22 cellular contexts compared by ENCODE assay signal in genomic region chr4:6410078-6410477, GRCh38.
A peak's percentile ranks its signal among the peaks of the same experiment; 100 is the strongest.
DNase-seq lines count a peak whose midpoint lies in the region; ATAC-seq and TF ChIP-seq lines count a peak whose summit lies in the region.
"Had no signal": no experiment of that assay in that cellular context is flagged by ENCODE, and none has a peak within 500 bp of the region (broad histone marks: within the 10 kb centered on the region; RNA-seq: fewer than 3 reads in every experiment).

No MANE protein-coding gene starts in this region.

- H3K27ac ChIP-seq in IMR-90 (ENCODE audit: insufficient read depth, low read length): no peak overlapping the region
- no peak overlapping the region for H3K27ac ChIP-seq in lower lobe of right lung
- no peak overlapping the region for H3K27ac ChIP-seq in spleen
- H3K27ac ChIP-seq in mesenchymal stem cell (ENCODE audit: low read length, poor library complexity, severe bottlenecking): no peak overlapping the region
- H3K27ac ChIP-seq: C4-2B had no signal

- H3K79me1 ChIP-seq in IMR-90 (ENCODE audit: low read depth in 1 of 2, low read length in 2 of 2) (no peaks in the 10 kb centered on the region), mesenchymal stem cell (replicated peaks; ENCODE audit: low read length, poor library complexity, severe bottlenecking) (no peaks in the 10 kb centered on the region)

- TF ChIP-seq CTCF in IMR-90 (conservative IDR thresholded peaks at IDR 0.05; ENCODE audit: low read depth, low read length): no peak
- no peak for TF ChIP-seq CTCF in lower lobe of right lung (IDR thresholded peaks at IDR 0.05)
- no peak for TF ChIP-seq CTCF in spleen (IDR thresholded peaks at IDR 0.05 in 8 of 11, conservative IDR thresholded peaks at IDR 0.05 in 3 of 11)

- CTCF ChIA-PET in IMR-90 (lab: Yijun Ruan, JAX): no interaction called here

- H3K4me3 ChIP-seq in IMR-90 (ENCODE audit: insufficient read depth, low read depth, low read length) (no peak overlapping the region), lower lobe of right lung (no peak overlapping the region), spleen (no peak overlapping the region), mesenchymal stem cell (ENCODE audit: insufficient read depth in 1 of 2, low read depth in 1 of 2, low read length in 2 of 2) (no peak overlapping the region)
- H3K4me3 ChIP-seq: K562, MG63 had no signal

- H3K56ac ChIP-seq in IMR-90 (ENCODE audit: extremely low read depth, insufficient read depth, low read length): no peak overlapping the region

- no peak for TF ChIP-seq POLR2A in IMR-90 (IDR thresholded peaks at IDR 0.05; ENCODE audit: low read depth, low read length)
- TF ChIP-seq POLR2A in spleen (IDR thresholded peaks at IDR 0.05): no peak

- no peak overlapping the region for H2BK12ac ChIP-seq in mesenchymal stem cell (ENCODE audit: low read length in 2 of 2)

- in situ Hi-C loops in IMR-90 (cut with MboI; ENCODE audit: low sequenced_read_pairs): no loop called here

- H3K18ac ChIP-seq in IMR-90 (ENCODE audit: low read depth, low read length) (no peak overlapping the region), mesenchymal stem cell (ENCODE audit: low read depth in 1 of 2, low read length in 2 of 2) (no peak overlapping the region)

- H2AK5ac ChIP-seq in IMR-90 (ENCODE audit: low read depth, low read length) (no peak overlapping the region), mesenchymal stem cell (ENCODE audit: low read length, severe bottlenecking) (no peak overlapping the region)

- H3K4me2 ChIP-seq in IMR-90 (ENCODE audit: low read depth, low read length): no peak overlapping the region
- no peak overlapping the region for H3K4me2 ChIP-seq in mesenchymal stem cell (ENCODE audit: low read length, poor library complexity, severe bottlenecking)

- dilution Hi-C loops in IMR-90 (cut with HindIII; ENCODE audit: low sequenced_read_pairs, unreplicated experiment): no loop called here

- BruUV-seq in IMR-90 (replicated peaks; lab: Mats Ljungman, UMichigan): no TSS peak

- H3K23ac ChIP-seq in IMR-90 (ENCODE audit: low read depth, low read length) (no peak overlapping the region), mesenchymal stem cell (ENCODE audit: low read length in 2 of 2) (no peak overlapping the region)

- H2AFZ ChIP-seq in IMR-90 (replicated peaks; ENCODE audit: low read length, poor library complexity) (peak overlapping the region; percentile 49), mesenchymal stem cell (ENCODE audit: low read depth, low read length) (no peak overlapping the region)

- H4K8ac ChIP-seq in IMR-90 (ENCODE audit: low read depth in 2 of 2, low read length in 2 of 2) (no peak overlapping the region), mesenchymal stem cell (ENCODE audit: low read length) (no peak overlapping the region)

- no peak overlapping the region for H3K9ac ChIP-seq in IMR-90 (ENCODE audit: low read depth, low read length)
- no peak overlapping the region for H3K9ac ChIP-seq in mesenchymal stem cell (ENCODE audit: low read length)

- ATAC-seq in IMR-90 (ENCODE audit: low read depth) (no peak), lower lobe of right lung (no peak), HG02588 (IDR thresholded peaks at IDR 0.05; ENCODE audit: unreplicated experiment) (no peak), HG02759 (IDR thresholded peaks at IDR 0.05; ENCODE audit: unreplicated experiment) (no peak)
- ATAC-seq: K562 had no signal

- H4K5ac ChIP-seq in IMR-90 (ENCODE audit: low read depth, low read length): no peak overlapping the region

- H2BK20ac ChIP-seq in IMR-90 (ENCODE audit: low read depth, low read length): no peak overlapping the region

- H3K4ac ChIP-seq in IMR-90 (ENCODE audit: low read depth, low read length) (no peak overlapping the region), mesenchymal stem cell (ENCODE audit: low read depth in 1 of 2, low read length in 2 of 2) (no peak overlapping the region)

- H3K36me3 ChIP-seq in IMR-90 (ENCODE audit: control insufficient read depth, insufficient read depth, low read length) (no peaks in the 10 kb centered on the region), lower lobe of right lung (no peaks in the 10 kb centered on the region), spleen (no peaks in the 10 kb centered on the region), mesenchymal stem cell (ENCODE audit: control insufficient read depth in 1 of 2, insufficient read depth in 2 of 2, low read depth in 1 of 2, low read length in 2 of 2) (no peaks in the 10 kb centered on the region)
- H3K36me3 ChIP-seq: MG63 had no signal

- no peak overlapping the region for H2BK15ac ChIP-seq in IMR-90 (ENCODE audit: low read depth, low read length)
- H2BK15ac ChIP-seq in mesenchymal stem cell (ENCODE audit: low read depth, poor library complexity, severe bottlenecking): no peak overlapping the region

- no peaks in the 10 kb centered on the region for H3K9me3 ChIP-seq in IMR-90 (ENCODE audit: control insufficient read depth, insufficient read depth, low read length)
- no peaks in the 10 kb centered on the region for H3K9me3 ChIP-seq in lower lobe of right lung
- H3K9me3 ChIP-seq in spleen: peaks cover 0 to 6% (median 0%) of the 10 kb centered on the region in 8 donors
- no peaks in the 10 kb centered on the region for H3K9me3 ChIP-seq in mesenchymal stem cell (ENCODE audit: control insufficient read depth, low read length)
- H3K9me3 ChIP-seq: MG63 had no signal

- H2BK120ac ChIP-seq in IMR-90 (ENCODE audit: low read depth, low read length) (no peak overlapping the region), mesenchymal stem cell (ENCODE audit: low read depth, low read length) (no peak overlapping the region)

- no peaks in the 10 kb centered on the region for H4K20me1 ChIP-seq in IMR-90 (ENCODE audit: insufficient read depth, low read length)

- no peak for TF ChIP-seq RAD21 in IMR-90 (IDR thresholded peaks at IDR 0.05; ENCODE audit: low read length)

- H4K91ac ChIP-seq in IMR-90 (ENCODE audit: insufficient read depth, low read depth, low read length): no peak overlapping the region
- no peak overlapping the region for H4K91ac ChIP-seq in mesenchymal stem cell (ENCODE audit: low read length)

- DNase-seq in NCI-H1417 (lab: John Stamatoyannopoulos, UW) (peak in 2 of 3 experiments; percentile 15 to 36), NCI-H1417 treated with DMSO at 0.1 percent for 48 hours (lab: John Stamatoyannopoulos, UW) (no peak), IMR-90 (no peak), lower lobe of right lung (peak; percentile 24), spleen (peak; percentile 54), mesenchymal stem cell (no peak)
- DNase-seq: 8988T, Calu3, DMS53, GDM1, H7, HFFc6, MG63, NCI-H1436, NCI-H2081 treated with DMSO at 0.1 percent for 48 hours, NCI-H510A, NCI-H774, Right ventricle myocardium superior had no signal

- peak overlapping the region; percentile 24 for H2AK9ac ChIP-seq in IMR-90 (replicated peaks; ENCODE audit: low read depth, low read length, poor library complexity)

- H3K27me3 ChIP-seq in IMR-90 (ENCODE audit: control insufficient read depth, insufficient read depth, low read length) (no peaks in the 10 kb centered on the region; the same call in none of the 2 replicates), lower lobe of right lung (ENCODE audit: low read depth) (peaks cover 15% of the 10 kb centered on the region), spleen (replicated peaks in 1 of 7) (peaks cover 0 to 37% (median 4%) of the 10 kb centered on the region in 7 donors), mesenchymal stem cell (ENCODE audit: control insufficient read depth in 1 of 2, insufficient read depth in 1 of 2, low read length in 2 of 2) (peaks cover 14 to 39% of the 10 kb centered on the region in 2 experiments)
- H3K27me3 ChIP-seq: MG63 had no signal

- no peaks in the 10 kb centered on the region for H3K9me1 ChIP-seq in IMR-90 (ENCODE audit: insufficient read depth, low read length)

- H3K14ac ChIP-seq in IMR-90 (replicated peaks; ENCODE audit: low read depth, low read length): no peak overlapping the region
- H3K14ac ChIP-seq in mesenchymal stem cell (ENCODE audit: low read length in 2 of 2): no peak overlapping the region

- WGBS in IMR-90 (ENCODE audit: extremely low coverage in 2 of 2, insufficient read length in 1 of 2), 2 experiments: 42% methylated on average over 4 of the region's 11 CpGs; no CpG with 5 or more reads in 1 of the 2 experiments
- WGBS in spleen, 5 donors: 72 to 80% (median 76%) methylated on average over 9 to 11 of the region's 11 CpGs
- 85% methylated on average over 11 of the region's 11 CpGs for WGBS in mesenchymal stem cell

- POLR2A ChIA-PET in IMR-90 (lab: Charles Lee; ENCODE audit: unreplicated experiment): no interaction called here

- intact Hi-C loops in IMR-90 (cut with micrococcal nuclease) (no loop called here), lower lobe of right lung (cut with DNase I) (no loop called here), spleen (cut with DNase I; ENCODE audit: low total_unique reads) (no loop called here)

- H2BK5ac ChIP-seq in IMR-90 (ENCODE audit: low read depth, low read length, poor library complexity, severe bottlenecking) (no peak overlapping the region), mesenchymal stem cell (ENCODE audit: low read depth, low read length, poor library complexity, severe bottlenecking) (no peak overlapping the region)

- H3K4me1 ChIP-seq in IMR-90 (ENCODE audit: control insufficient read depth, insufficient read depth, low read length) (no peaks in the 10 kb centered on the region), lower lobe of right lung (no peaks in the 10 kb centered on the region), spleen (no peaks in the 10 kb centered on the region), mesenchymal stem cell (ENCODE audit: control insufficient read depth, insufficient read depth, low read depth, low read length) (no peaks in the 10 kb centered on the region)

TF ChIP-seq in IMR-90, 13 proteins besides CTCF, POLR2A, EP300 and RAD21 (continues in another document):
- no peak for TF ChIP-seq CEBPB (IDR thresholded peaks at IDR 0.05; ENCODE audit: low read depth, low read length)
- TF ChIP-seq MXI1 (IDR thresholded peaks at IDR 0.05; ENCODE audit: borderline replicate concordance, low read depth, low read length): no peak
- TF ChIP-seq BHLHE40 (IDR thresholded peaks at IDR 0.05; ENCODE audit: low read depth, low read length): no peak
- no peak for TF ChIP-seq RCOR1 (IDR thresholded peaks at IDR 0.05; ENCODE audit: insufficient replicate concordance, low read length)
- no peak for TF ChIP-seq MAZ (IDR thresholded peaks at IDR 0.05; ENCODE audit: borderline replicate concordance, low read depth, low read length)
- no peak for TF ChIP-seq NFE2L2 (IDR thresholded peaks at IDR 0.05; ENCODE audit: low read depth, low read length)
- no peak for TF ChIP-seq SMC3 (IDR thresholded peaks at IDR 0.05; ENCODE audit: low read depth, low read length)
- no peak for TF ChIP-seq RFX5 (IDR thresholded peaks at IDR 0.05; ENCODE audit: low read depth, low read length)
- TF ChIP-seq MAFK (IDR thresholded peaks at IDR 0.05; ENCODE audit: low read depth, low read length): no peak

Comparison
In these comparisons a context has a peak if more than half of its experiments do, and no peak if none do; other contexts are left out.
1. DNase-seq: peak in NCI-H1417 (2 of 3), lower lobe of right lung (single experiment) and spleen (single experiment); none in NCI-H1417 treated with DMSO at 0.1 percent for 48 hours (single experiment), IMR-90 (single experiment) and mesenchymal stem cell (single experiment).